In genomic region chr2:102801098-102801718, GRCh38 we compare ENCODE assay signal across 17 cellular contexts. TPM values are rescaled to one million over a fixed set of nuclear protein-coding genes. Genes with fewer than 3 reads are reported as not detected.
A peak's percentile ranks its signal among the peaks of the same experiment; 100 is the strongest.
DNase-seq lines count a peak whose midpoint lies in the region; ATAC-seq and TF ChIP-seq lines count a peak whose summit lies in the region.
"Had no signal": no experiment of that assay in that cellular context is flagged by ENCODE, and none has a peak within 500 bp of the region (broad histone marks: within the 10 kb centered on the region; RNA-seq: fewer than 3 reads in every experiment).

No MANE protein-coding gene starts in this region.

- intact Hi-C loops in HCT116 (cut with micrococcal nuclease), result loop anchor here (10.0 kb wide), 1 partner anchor 176 kb away; no protein-coding TSS in a partner anchor
- intact Hi-C loops in left ventricle myocardium superior (cut with micrococcal nuclease), result no loop called here
- intact Hi-C loops in naive thymus-derived CD4-positive, alpha-beta T cell (cut with micrococcal nuclease), result no loop called here

- H3K79me2 ChIP-seq in HCT116 (ENCODE audit: insufficient read depth, low read length) (no peaks in the 10 kb centered on the region), trophoblast cell (ENCODE audit: control insufficient read depth, insufficient read depth, low read length, poor library complexity) (no peaks in the 10 kb centered on the region)

- no peak overlapping the region for H2BK120ac ChIP-seq in trophoblast cell (ENCODE audit: insufficient read depth, low read length, poor library complexity)

- H3K18ac ChIP-seq in trophoblast cell (ENCODE audit: low read length), result no peak overlapping the region

- CTCF ChIA-PET in HCT116 (lab: Charles Lee), result interaction anchor here (1.2 kb wide), 1 partner anchor 285 kb away, joined by 3 read pairs; no protein-coding TSS in a partner anchor
- CTCF ChIA-PET in naive thymus-derived CD4-positive, alpha-beta T cell (lab: Charles Lee), result no interaction called here

- H3K36me3 ChIP-seq in HCT116 (ENCODE audit: control insufficient read depth in 1 of 2, insufficient read depth in 2 of 2, low read length in 2 of 2) (no peaks in the 10 kb centered on the region; a peak in 1 of 4 replicates), trophoblast cell (ENCODE audit: control insufficient read depth in 1 of 2, insufficient read depth in 2 of 2, low read length in 2 of 2) (peaks cover 12% of the 10 kb centered on the region in 2 experiments)
- H3K36me3 ChIP-seq in naive thymus-derived CD4-positive, alpha-beta T cell (ENCODE audit: control insufficient read depth in 2 of 3, insufficient read depth in 3 of 3, low read length in 3 of 3), result peaks cover 0 to 16% (median 0%) of the 10 kb centered on the region in 3 experiments
- H3K36me3 ChIP-seq: cardiac muscle cell, ovary had no signal

- H3K9me3 ChIP-seq in HCT116 (ENCODE audit: control insufficient read depth in 1 of 2, insufficient read depth in 1 of 2, low read depth in 1 of 2, low read length in 2 of 2) (peaks cover 9 to 18% of the 10 kb centered on the region in 2 experiments; a peak in 2 of 4 replicates), trophoblast cell (ENCODE audit: insufficient read depth, low read depth, low read length) (peaks cover 10% of the 10 kb centered on the region)
- peaks cover 0 to 29% (median 5%) of the 10 kb centered on the region in 3 experiments for H3K9me3 ChIP-seq in naive thymus-derived CD4-positive, alpha-beta T cell (ENCODE audit: control insufficient read depth in 2 of 3, low read length in 3 of 3)

- H3K4me3 Mint-ChIP-seq in naive thymus-derived CD4-positive, alpha-beta T cell, result no peak overlapping the region
- H3K4me3 Mint-ChIP-seq: H9; stimulated activated naive CD8-positive, alpha-beta T cell treated with anti-CD3 and anti-CD28 coated beads, Interleukin-15, Interleukin-2, amounts not matched to agents 100 ng/mL and 50 ng/mL, for 24 hours; WTC11 had no signal

- no peak overlapping the region for H4K91ac ChIP-seq in trophoblast cell (ENCODE audit: low read depth, low read length)

- H3K4me3 ChIP-seq in AG10803 (ENCODE audit: low read length) (no peak overlapping the region), HCT116 (replicated peaks in 1 of 2; ENCODE audit: low read depth in 1 of 2, low read length in 2 of 2) (no peak overlapping the region), astrocyte of the spinal cord (ENCODE audit: low read depth, low read length) (no peak overlapping the region), trophoblast cell (ENCODE audit: low read depth, low read length) (no peak overlapping the region)
- H3K4me3 ChIP-seq in naive thymus-derived CD4-positive, alpha-beta T cell (ENCODE audit: low read length), result no peak overlapping the region
- H3K4me3 ChIP-seq: cardiac muscle cell, left lung, ovary had no signal

- no peak overlapping the region for H2AFZ ChIP-seq in HCT116 (ENCODE audit: low read depth, low read length, poor library complexity, severe bottlenecking)
- no peak overlapping the region for H2AFZ ChIP-seq in trophoblast cell (ENCODE audit: insufficient read depth, low read length, poor library complexity)

- TF ChIP-seq POLR2A in HCT116 (IDR thresholded peaks at IDR 0.05; ENCODE audit: borderline replicate concordance, extremely low read depth, insufficient read depth, insufficient read length), result no peak

- DNase-seq in AG10803 (ENCODE audit: low read depth), result peak; percentile 3
- DNase-seq in HCT116 (ENCODE audit: low read depth, low spot score), result peak; percentile 40
- peak; percentile 16 for DNase-seq in astrocyte of the spinal cord (ENCODE audit: low read depth, low spot score)
- DNase-seq in left ventricle myocardium superior, result peak; percentile 77
- no peak for DNase-seq in trophoblast cell
- no peak for DNase-seq in naive thymus-derived CD4-positive, alpha-beta T cell
- no peak for DNase-seq in NCI-H526 treated with DMSO at 0.1 percent for 48 hours (lab: John Stamatoyannopoulos, UW)
- DNase-seq: H9; left lung; NCI-H446; ovary; SHP77 treated with DMSO at 0.1 percent for 48 hours; stimulated activated CD4-positive, alpha-beta T cell treated with anti-CD3 and anti-CD28 coated beads, Interleukin-2, amount 100 ng/mL, for 48 hours had no signal

- no peak overlapping the region for H3K14ac ChIP-seq in trophoblast cell (ENCODE audit: low read length)

- peaks cover 0 to 4% (median 0%) of the 10 kb centered on the region in 5 donors for H3K27me3 Mint-ChIP-seq in naive thymus-derived CD4-positive, alpha-beta T cell
- H3K27me3 Mint-ChIP-seq: stimulated activated naive CD8-positive, alpha-beta T cell treated with anti-CD3 and anti-CD28 coated beads, Interleukin-15, Interleukin-2, amounts not matched to agents 100 ng/mL and 50 ng/mL, for 24 hours had no signal

- WGBS in trophoblast cell (ENCODE audit: extremely low coverage, insufficient coverage, insufficient read length), result no CpG with 5 or more reads among the region's 5 CpGs

- no peaks in the 10 kb centered on the region for H3K4me1 ChIP-seq in HCT116 (ENCODE audit: control insufficient read depth in 1 of 2, insufficient read depth in 2 of 2, low read length in 2 of 2)
- no peaks in the 10 kb centered on the region for H3K4me1 ChIP-seq in trophoblast cell (ENCODE audit: control insufficient read depth in 1 of 2, insufficient read depth in 2 of 2, low read length in 2 of 2)
- peaks cover 7 to 8% of the 10 kb centered on the region in 2 donors for H3K4me1 ChIP-seq in naive thymus-derived CD4-positive, alpha-beta T cell (ENCODE audit: control insufficient read depth in 2 of 2, insufficient read depth in 2 of 2, low read length in 2 of 2)
- H3K4me1 ChIP-seq: left lung had no signal

- no peaks in the 10 kb centered on the region for H3K27me3 ChIP-seq in HCT116 (ENCODE audit: insufficient read depth, low read length)
- H3K27me3 ChIP-seq in trophoblast cell (ENCODE audit: insufficient read depth, low read length), result no peaks in the 10 kb centered on the region
- no peaks in the 10 kb centered on the region for H3K27me3 ChIP-seq in naive thymus-derived CD4-positive, alpha-beta T cell (ENCODE audit: control insufficient read depth in 2 of 2, insufficient read depth in 2 of 2, low read length in 2 of 2)
- H3K27me3 ChIP-seq: cardiac muscle cell, left lung, ovary had no signal

- H2BK5ac ChIP-seq in trophoblast cell (ENCODE audit: low read depth, low read length, poor library complexity), result no peak overlapping the region

- H2AK5ac ChIP-seq in trophoblast cell (ENCODE audit: low read length), result no peak overlapping the region

- H3K9me3 Mint-ChIP-seq in naive thymus-derived CD4-positive, alpha-beta T cell, result peaks cover 18 to 71% (median 45%) of the 10 kb centered on the region in 11 donors

- TF ChIP-seq RAD21 in HCT116 (IDR thresholded peaks at IDR 0.05; ENCODE audit: low read depth), result no peak

- H3K27ac Mint-ChIP-seq in naive thymus-derived CD4-positive, alpha-beta T cell, result peak overlapping the region in 1 of 9 donors; percentile 8
- H3K27ac Mint-ChIP-seq: H9; stimulated activated naive CD8-positive, alpha-beta T cell treated with anti-CD3 and anti-CD28 coated beads, Interleukin-15, Interleukin-2, amounts not matched to agents 100 ng/mL and 50 ng/mL, for 24 hours; WTC11 had no signal

- ATAC-seq in HCT116 (no peak), left ventricle myocardium superior (peak; percentile 88), GM18861 (IDR thresholded peaks at IDR 0.05; ENCODE audit: unreplicated experiment) (no peak)
- no peak for ATAC-seq in naive thymus-derived CD4-positive, alpha-beta T cell
- ATAC-seq: left lung, WTC11 had no signal

- H3K27ac ChIP-seq in HCT116 (ENCODE audit: low read depth, low read length) (no peak overlapping the region), trophoblast cell (ENCODE audit: low read depth, low read length) (no peak overlapping the region)
- H3K27ac ChIP-seq in naive thymus-derived CD4-positive, alpha-beta T cell (ENCODE audit: low read depth, low read length), result no peak overlapping the region
- H3K27ac ChIP-seq: cardiac muscle cell, left lung, ovary had no signal

- BruUV-seq in HCT116 (replicated peaks; lab: Mats Ljungman, UMichigan), result no TSS peak

- no peaks in the 10 kb centered on the region for H4K20me1 ChIP-seq in HCT116 (ENCODE audit: insufficient read depth)

- no peak overlapping the region for H4K8ac ChIP-seq in trophoblast cell (ENCODE audit: low read depth, low read length)

- H3K4me1 Mint-ChIP-seq in naive thymus-derived CD4-positive, alpha-beta T cell, result peaks cover 9 to 23% (median 20%) of the 10 kb centered on the region in 7 donors
- H3K4me1 Mint-ChIP-seq: H9 had no signal

- in situ Hi-C loops in astrocyte of the spinal cord (cut with HindIII; ENCODE audit: low sequenced_read_pairs), result no loop called here

- no peak overlapping the region for H3K4me2 ChIP-seq in HCT116 (ENCODE audit: low read length)
- no peak overlapping the region for H3K4me2 ChIP-seq in trophoblast cell (ENCODE audit: low read length)

- RAD21 ChIA-PET in HCT116 (lab: Charles Lee; ENCODE audit: low non-redundant PET in 1 of 2, low total read pairs in 2 of 2, uncharacterized antibody in 2 of 2, unreplicated experiment in 2 of 2), result no interaction called here

- H3K9ac ChIP-seq in HCT116 (ENCODE audit: low read length) (no peak overlapping the region), trophoblast cell (ENCODE audit: low read length) (no peak overlapping the region)

- no peaks in the 10 kb centered on the region for H3K79me1 ChIP-seq in trophoblast cell (ENCODE audit: low read length)

- POLR2A ChIA-PET in HCT116 (lab: Charles Lee), result no interaction called here
- POLR2A ChIA-PET in naive thymus-derived CD4-positive, alpha-beta T cell (lab: Charles Lee), result interaction anchor here (0.6 kb wide), 1 partner anchor 65 kb away, joined by 4 read pairs; no protein-coding TSS in a partner anchor

- TF ChIP-seq CTCF in AG10803 (conservative IDR thresholded peaks at IDR 0.05; ENCODE audit: low read length), result no peak
- no peak for TF ChIP-seq CTCF in HCT116 (IDR thresholded peaks at IDR 0.05 in 2 of 3, conservative IDR thresholded peaks at IDR 0.05 in 1 of 3; ENCODE audit: borderline replicate concordance in 1 of 3, insufficient read depth in 1 of 3, low read depth in 2 of 3, low read length in 2 of 3)
- no peak for TF ChIP-seq CTCF in astrocyte of the spinal cord (IDR thresholded peaks at IDR 0.05; ENCODE audit: low read depth, low read length)

- H3K23ac ChIP-seq in trophoblast cell (ENCODE audit: low read length), result no peak overlapping the region

- H4K12ac ChIP-seq in trophoblast cell (ENCODE audit: low read depth, low read length), result no peak overlapping the region

- H3K9me2 ChIP-seq in HCT116 (ENCODE audit: insufficient read depth), result no peaks in the 10 kb centered on the region

- H3K36me3 Mint-ChIP-seq in naive thymus-derived CD4-positive, alpha-beta T cell, result peaks cover 33 to 67% (median 59%) of the 10 kb centered on the region in 5 donors

- no peak overlapping the region for H2BK12ac ChIP-seq in trophoblast cell (ENCODE audit: low read length)

- H3K4ac ChIP-seq in trophoblast cell (ENCODE audit: low read depth, low read length), result no peak overlapping the region

TF ChIP-seq in HCT116, 20 proteins besides CTCF, POLR2A, EP300 and RAD21:
- peak; percentile 97 for TF ChIP-seq CBX3 (IDR thresholded peaks at IDR 0.05; ENCODE audit: low read depth)
- TF ChIP-seq FOSL1 (IDR thresholded peaks at IDR 0.05; ENCODE audit: low read depth), result no peak
TF ChIP-seq in HCT116: peak in this region for 1.

RNA-seq across cellular contexts. Expression of gene TMEM182, which starts 39.4 kb away (rescaled TPM):
- total RNA-seq in HCT116 (2021; ENCODE audit: unreplicated experiment) (8.4 TPM), left ventricle myocardium superior (176 TPM)
- polyA plus RNA-seq in HCT116 (2012), result 7.3 and 8.2 TPM in 2 replicates
- 2.7 and 3.2 TPM in 2 replicates for polyA plus RNA-seq in trophoblast cell (2013)
- total RNA-seq in naive thymus-derived CD4-positive, alpha-beta T cell, result 1 to 10 TPM; 3.4 to 5.8 (median 4.5) TPM
- polyA plus RNA-seq in naive thymus-derived CD4-positive, alpha-beta T cell, result 1 to 10 TPM; 6.4 to 9.0 TPM

Comparison
In these comparisons a context has a peak if more than half of its experiments do, and no peak if none do; other contexts are left out.
1. DNase-seq: peak in AG10803 (single experiment), HCT116 (single experiment), astrocyte of the spinal cord (single experiment) and left ventricle myocardium superior (single experiment); none in trophoblast cell (0 of 2), naive thymus-derived CD4-positive, alpha-beta T cell (0 of 9) and NCI-H526 treated with DMSO at 0.1 percent for 48 hours (single experiment).
2. RNA of gene TMEM182, which starts 39.4 kb away (total RNA-seq): 176 TPM in left ventricle myocardium superior (single experiment); 8.4 TPM in HCT116 (single experiment) and 3.4 to 5.8 TPM in naive thymus-derived CD4-positive, alpha-beta T cell; every median in the first group is over 10 times any median in the second.